Comparison of ENCODE assay signal across 1 cellular context in genomic region chr14:55581011-55581806, GRCh38.
TF ChIP-seq lines count a peak whose summit lies in the region.

No MANE protein-coding gene starts in this region.

TF ChIP-seq in HepG2, 621 proteins besides CTCF, POLR2A, EP300 and RAD21 (continued from another document and continues in another):
- TF ChIP-seq, protein P1, sequence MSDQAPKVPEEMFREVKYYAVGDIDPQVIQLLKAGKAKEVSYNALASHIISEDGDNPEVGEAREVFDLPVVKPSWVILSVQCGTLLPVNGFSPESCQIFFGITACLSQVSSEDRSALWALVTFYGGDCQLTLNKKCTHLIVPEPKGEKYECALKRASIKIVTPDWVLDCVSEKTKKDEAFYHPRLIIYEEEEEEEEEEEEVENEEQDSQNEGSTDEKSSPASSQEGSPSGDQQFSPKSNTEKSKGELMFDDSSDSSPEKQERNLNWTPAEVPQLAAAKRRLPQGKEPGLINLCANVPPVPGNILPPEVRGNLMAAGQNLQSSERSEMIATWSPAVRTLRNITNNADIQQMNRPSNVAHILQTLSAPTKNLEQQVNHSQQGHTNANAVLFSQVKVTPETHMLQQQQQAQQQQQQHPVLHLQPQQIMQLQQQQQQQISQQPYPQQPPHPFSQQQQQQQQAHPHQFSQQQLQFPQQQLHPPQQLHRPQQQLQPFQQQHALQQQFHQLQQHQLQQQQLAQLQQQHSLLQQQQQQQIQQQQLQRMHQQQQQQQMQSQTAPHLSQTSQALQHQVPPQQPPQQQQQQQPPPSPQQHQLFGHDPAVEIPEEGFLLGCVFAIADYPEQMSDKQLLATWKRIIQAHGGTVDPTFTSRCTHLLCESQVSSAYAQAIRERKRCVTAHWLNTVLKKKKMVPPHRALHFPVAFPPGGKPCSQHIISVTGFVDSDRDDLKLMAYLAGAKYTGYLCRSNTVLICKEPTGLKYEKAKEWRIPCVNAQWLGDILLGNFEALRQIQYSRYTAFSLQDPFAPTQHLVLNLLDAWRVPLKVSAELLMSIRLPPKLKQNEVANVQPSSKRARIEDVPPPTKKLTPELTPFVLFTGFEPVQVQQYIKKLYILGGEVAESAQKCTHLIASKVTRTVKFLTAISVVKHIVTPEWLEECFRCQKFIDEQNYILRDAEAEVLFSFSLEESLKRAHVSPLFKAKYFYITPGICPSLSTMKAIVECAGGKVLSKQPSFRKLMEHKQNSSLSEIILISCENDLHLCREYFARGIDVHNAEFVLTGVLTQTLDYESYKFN (CRISPR knock-in tag; conservative IDR thresholded peaks at IDR 0.05): no peak
- TF ChIP-seq ZNF562 (CRISPR knock-in tag; IDR thresholded peaks at IDR 0.05; ENCODE audit: borderline replicate concordance): no peak
- TF ChIP-seq, protein P2, sequence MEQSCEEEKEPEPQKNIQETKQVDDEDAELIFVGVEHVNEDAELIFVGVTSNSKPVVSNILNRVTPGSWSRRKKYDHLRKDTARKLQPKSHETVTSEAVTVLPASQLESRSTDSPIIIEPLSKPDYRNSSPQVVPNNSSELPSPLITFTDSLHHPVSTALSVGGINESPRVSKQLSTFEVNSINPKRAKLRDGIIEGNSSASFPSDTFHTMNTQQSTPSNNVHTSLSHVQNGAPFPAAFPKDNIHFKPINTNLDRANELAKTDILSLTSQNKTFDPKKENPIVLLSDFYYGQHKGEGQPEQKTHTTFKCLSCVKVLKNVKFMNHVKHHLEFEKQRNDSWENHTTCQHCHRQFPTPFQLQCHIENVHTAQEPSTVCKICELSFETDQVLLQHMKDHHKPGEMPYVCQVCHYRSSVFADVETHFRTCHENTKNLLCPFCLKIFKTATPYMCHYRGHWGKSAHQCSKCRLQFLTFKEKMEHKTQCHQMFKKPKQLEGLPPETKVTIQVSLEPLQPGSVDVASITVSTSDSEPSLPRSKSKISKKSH (CRISPR knock-in tag; IDR thresholded peaks at IDR 0.05; ENCODE audit: borderline replicate concordance): no peak
- no peak for TF ChIP-seq RBAK (CRISPR knock-in tag; IDR thresholded peaks at IDR 0.05)
- no peak for TF ChIP-seq HES4 (CRISPR knock-in tag; IDR thresholded peaks at IDR 0.05; ENCODE audit: borderline replicate concordance)
- peak; percentile 38; the same call in 1 of the 2 replicates for TF ChIP-seq GMEB1 (CRISPR knock-in tag; IDR thresholded peaks at IDR 0.05; ENCODE audit: borderline replicate concordance)
- no peak for TF ChIP-seq ZNF33B (CRISPR knock-in tag; IDR thresholded peaks at IDR 0.05)
- no peak for TF ChIP-seq ZNF777 (CRISPR knock-in tag; IDR thresholded peaks at IDR 0.05)
- TF ChIP-seq NR2C2 (CRISPR knock-in tag; IDR thresholded peaks at IDR 0.05; ENCODE audit: borderline replicate concordance): no peak
- peak; percentile 73; the same call in 1 of the 2 replicates for TF ChIP-seq FUBP1 (CRISPR knock-in tag; IDR thresholded peaks at IDR 0.05; ENCODE audit: borderline replicate concordance)
- TF ChIP-seq REXO4 (CRISPR knock-in tag; IDR thresholded peaks at IDR 0.05; ENCODE audit: borderline replicate concordance): no peak
- TF ChIP-seq, protein P3, sequence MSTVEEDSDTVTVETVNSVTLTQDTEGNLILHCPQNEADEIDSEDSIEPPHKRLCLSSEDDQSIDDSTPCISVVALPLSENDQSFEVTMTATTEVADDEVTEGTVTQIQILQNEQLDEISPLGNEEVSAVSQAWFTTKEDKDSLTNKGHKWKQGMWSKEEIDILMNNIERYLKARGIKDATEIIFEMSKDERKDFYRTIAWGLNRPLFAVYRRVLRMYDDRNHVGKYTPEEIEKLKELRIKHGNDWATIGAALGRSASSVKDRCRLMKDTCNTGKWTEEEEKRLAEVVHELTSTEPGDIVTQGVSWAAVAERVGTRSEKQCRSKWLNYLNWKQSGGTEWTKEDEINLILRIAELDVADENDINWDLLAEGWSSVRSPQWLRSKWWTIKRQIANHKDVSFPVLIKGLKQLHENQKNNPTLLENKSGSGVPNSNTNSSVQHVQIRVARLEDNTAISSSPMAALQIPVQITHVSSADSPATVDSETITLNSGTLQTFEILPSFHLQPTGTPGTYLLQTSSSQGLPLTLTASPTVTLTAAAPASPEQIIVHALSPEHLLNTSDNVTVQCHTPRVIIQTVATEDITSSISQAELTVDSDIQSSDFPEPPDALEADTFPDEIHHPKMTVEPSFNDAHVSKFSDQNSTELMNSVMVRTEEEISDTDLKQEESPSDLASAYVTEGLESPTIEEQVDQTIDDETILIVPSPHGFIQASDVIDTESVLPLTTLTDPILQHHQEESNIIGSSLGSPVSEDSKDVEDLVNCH (CRISPR knock-in tag; IDR thresholded peaks at IDR 0.05): no peak
- TF ChIP-seq PRDM15 (CRISPR knock-in tag; IDR thresholded peaks at IDR 0.05): no peak
- no peak for TF ChIP-seq IKZF4 (CRISPR knock-in tag; IDR thresholded peaks at IDR 0.05; ENCODE audit: borderline replicate concordance, low read depth, not compliant biosample characterization)
- TF ChIP-seq, protein P4, sequence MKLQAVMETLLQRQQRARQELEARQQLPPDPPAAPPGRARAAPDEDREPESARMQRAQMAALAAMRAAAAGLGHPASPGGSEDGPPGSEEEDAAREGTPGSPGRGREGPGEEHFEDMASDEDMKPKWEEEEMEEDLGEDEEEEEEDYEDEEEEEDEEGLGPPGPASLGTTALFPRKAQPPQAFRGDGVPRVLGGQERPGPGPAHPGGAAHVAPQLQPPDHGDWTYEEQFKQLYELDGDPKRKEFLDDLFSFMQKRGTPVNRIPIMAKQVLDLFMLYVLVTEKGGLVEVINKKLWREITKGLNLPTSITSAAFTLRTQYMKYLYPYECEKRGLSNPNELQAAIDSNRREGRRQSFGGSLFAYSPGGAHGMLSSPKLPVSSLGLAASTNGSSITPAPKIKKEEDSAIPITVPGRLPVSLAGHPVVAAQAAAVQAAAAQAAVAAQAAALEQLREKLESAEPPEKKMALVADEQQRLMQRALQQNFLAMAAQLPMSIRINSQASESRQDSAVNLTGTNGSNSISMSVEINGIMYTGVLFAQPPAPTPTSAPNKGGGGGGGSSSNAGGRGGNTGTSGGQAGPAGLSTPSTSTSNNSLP (IDR thresholded peaks at IDR 0.05; ENCODE audit: low read depth, low read length): no peak
- TF ChIP-seq ZNF674 (CRISPR knock-in tag; IDR thresholded peaks at IDR 0.05; ENCODE audit: low read depth): no peak
- no peak for TF ChIP-seq ZNF781 (CRISPR knock-in tag; IDR thresholded peaks at IDR 0.05; ENCODE audit: borderline replicate concordance, not compliant biosample characterization)
- TF ChIP-seq KDM5A (IDR thresholded peaks at IDR 0.05; ENCODE audit: borderline replicate concordance, low read length): 0 out of 2 replicates have a peak, but pooled peaks have one; percentile 14
- no peak for TF ChIP-seq ATM (IDR thresholded peaks at IDR 0.05; ENCODE audit: borderline replicate concordance)
- TF ChIP-seq ZSCAN20 (CRISPR knock-in tag; IDR thresholded peaks at IDR 0.05; ENCODE audit: borderline replicate concordance): no peak
- no peak for TF ChIP-seq ARNT (IDR thresholded peaks at IDR 0.05)
- TF ChIP-seq NR2F1 (CRISPR knock-in tag; IDR thresholded peaks at IDR 0.05): no peak
- peak; percentile 62 for TF ChIP-seq HNRNPLL (IDR thresholded peaks at IDR 0.05; ENCODE audit: low read depth, low read length, poor library complexity, severe bottlenecking)
- TF ChIP-seq, protein P5, sequence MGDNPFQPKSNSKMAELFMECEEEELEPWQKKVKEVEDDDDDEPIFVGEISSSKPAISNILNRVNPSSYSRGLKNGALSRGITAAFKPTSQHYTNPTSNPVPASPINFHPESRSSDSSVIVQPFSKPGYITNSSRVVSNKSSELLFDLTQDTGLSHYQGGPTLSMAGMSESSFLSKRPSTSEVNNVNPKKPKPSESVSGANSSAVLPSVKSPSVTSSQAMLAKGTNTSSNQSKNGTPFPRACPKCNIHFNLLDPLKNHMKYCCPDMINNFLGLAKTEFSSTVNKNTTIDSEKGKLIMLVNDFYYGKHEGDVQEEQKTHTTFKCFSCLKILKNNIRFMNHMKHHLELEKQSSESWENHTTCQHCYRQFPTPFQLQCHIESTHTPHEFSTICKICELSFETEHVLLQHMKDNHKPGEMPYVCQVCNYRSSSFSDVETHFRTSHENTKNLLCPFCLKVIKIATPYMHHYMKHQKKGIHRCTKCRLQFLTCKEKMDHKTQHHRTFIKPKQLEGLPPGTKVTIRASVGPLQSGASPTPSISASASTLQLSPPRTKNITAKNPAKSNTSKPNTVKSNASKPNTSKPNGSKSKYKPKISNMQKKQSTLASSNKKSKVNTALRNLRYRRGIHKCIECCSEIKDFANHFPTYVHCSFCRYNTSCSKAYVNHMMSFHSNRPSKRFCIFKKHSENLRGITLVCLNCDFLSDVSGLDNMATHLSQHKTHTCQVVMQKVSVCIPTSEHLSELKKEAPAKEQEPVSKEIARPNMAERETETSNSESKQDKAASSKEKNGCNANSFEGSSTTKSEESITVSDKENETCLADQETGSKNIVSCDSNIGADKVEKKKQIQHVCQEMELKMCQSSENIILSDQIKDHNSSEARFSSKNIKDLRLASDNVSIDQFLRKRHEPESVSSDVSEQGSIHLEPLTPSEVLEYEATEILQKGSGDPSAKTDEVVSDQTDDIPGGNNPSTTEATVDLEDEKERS (CRISPR knock-in tag; IDR thresholded peaks at IDR 0.05): peak; percentile 56; the same call in 1 of the 2 replicates
- no peak for TF ChIP-seq TEAD2 (CRISPR knock-in tag; IDR thresholded peaks at IDR 0.05)
- no peak for TF ChIP-seq NR0B2 (CRISPR knock-in tag; IDR thresholded peaks at IDR 0.05)
- no peak for TF ChIP-seq ZNF597 (CRISPR knock-in tag; IDR thresholded peaks at IDR 0.05)
- TF ChIP-seq NCOA2 (CRISPR knock-in tag; IDR thresholded peaks at IDR 0.05): no peak
- TF ChIP-seq ZNF550 (CRISPR knock-in tag; IDR thresholded peaks at IDR 0.05; ENCODE audit: borderline replicate concordance): no peak
- no peak for TF ChIP-seq ZNF10 (CRISPR knock-in tag; IDR thresholded peaks at IDR 0.05; ENCODE audit: borderline replicate concordance, low read depth)
- no peak for TF ChIP-seq KMT2B (CRISPR knock-in tag; IDR thresholded peaks at IDR 0.05)
- TF ChIP-seq MTF2 (CRISPR knock-in tag; IDR thresholded peaks at IDR 0.05; ENCODE audit: borderline replicate concordance): no peak
- TF ChIP-seq ZNF782 (CRISPR knock-in tag; IDR thresholded peaks at IDR 0.05; ENCODE audit: borderline replicate concordance): no peak
- TF ChIP-seq ZNF549 (CRISPR knock-in tag; IDR thresholded peaks at IDR 0.05): no peak
- peak; percentile 37 for TF ChIP-seq TARDBP (CRISPR knock-in tag; IDR thresholded peaks at IDR 0.05)
- no peak for TF ChIP-seq SETDB1 (CRISPR knock-in tag; IDR thresholded peaks at IDR 0.05; ENCODE audit: borderline replicate concordance)
